In the genomic region with DNA sequence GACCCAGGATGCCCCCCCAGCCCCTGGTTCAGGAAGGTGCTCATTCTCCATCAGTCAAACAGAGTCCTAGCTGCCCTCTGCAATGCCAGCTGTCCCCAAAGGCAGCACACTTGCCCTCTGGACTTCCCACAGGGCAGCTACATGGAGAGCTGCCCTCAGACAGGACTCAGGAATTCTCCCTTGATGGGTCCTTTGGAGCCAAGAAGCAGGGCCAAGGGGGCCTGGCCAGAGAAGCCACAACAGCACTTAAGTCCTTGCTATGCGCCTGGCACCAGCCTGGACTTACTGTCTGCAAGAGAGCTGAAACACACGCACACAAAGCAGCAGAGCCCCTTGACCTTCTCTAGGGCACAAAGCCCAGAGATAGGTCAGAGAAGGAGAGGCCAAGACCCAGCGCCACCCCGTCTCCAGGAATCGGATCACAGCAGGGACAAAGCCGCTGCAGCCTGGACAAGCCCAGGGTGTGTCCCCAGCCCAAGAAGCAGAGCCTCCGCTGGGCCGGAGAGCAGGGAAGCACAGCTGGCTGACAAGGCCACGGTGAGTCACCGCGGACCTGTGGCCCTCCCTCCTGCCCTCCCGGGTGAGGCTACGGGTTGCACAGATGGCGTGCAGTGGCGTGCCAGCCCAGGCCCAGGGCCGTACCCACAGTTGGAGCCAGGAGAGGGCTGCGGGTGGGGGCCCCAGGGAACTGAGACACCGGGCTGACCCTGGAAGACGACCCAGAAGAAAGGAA, we compare ENCODE assay signal across 8 cellular contexts. TPM values are rescaled to one million over a fixed set of nuclear protein-coding genes. Genes with fewer than 3 reads are reported as not detected.
DNase-seq lines count a peak whose midpoint lies in the region; ATAC-seq and TF ChIP-seq lines count a peak whose summit lies in the region.

No MANE protein-coding gene starts in this region.

- peaks cover 10% of the 10 kb centered on the region for H3K4me1 ChIP-seq in ovary (ENCODE audit: insufficient read depth)

- TF ChIP-seq CTCF in AG04449 (IDR thresholded peaks at IDR 0.05; ENCODE audit: insufficient read depth, low read length, missing control alignments) (no peak), GM10266 (IDR thresholded peaks at IDR 0.05; ENCODE audit: control insufficient read depth, insufficient read depth, low read depth, missing control alignments) (no peak), WI38 (IDR thresholded peaks at IDR 0.05; ENCODE audit: low read depth, low read length) (no peak), fibroblast of villous mesenchyme (IDR thresholded peaks at IDR 0.05; ENCODE audit: insufficient read depth, low read depth, low read length) (no peak), ovary (IDR thresholded peaks at IDR 0.05) (no peak)

- POLR2A ChIA-PET in AG04449 (lab: Yijun Ruan, JAX), result interaction anchor here (0.7 to 3.5 kb wide), 2 partner anchors 152 to 171 kb away, joined by 3 to 12 read pairs; no protein-coding TSS in a partner anchor

- H3K27ac ChIP-seq in ovary, result peak overlapping the region; percentile 34 to 70

- H3K27me3 ChIP-seq in ovary, result no peaks in the 10 kb centered on the region

- TF ChIP-seq POLR2A in ovary (IDR thresholded peaks at IDR 0.05), result no peak

- intact Hi-C loops in ovary (cut with DNase I), result loop anchor here (2.0 to 10.0 kb wide), 5 partner anchors 181 to 464 kb away; a partner anchor contains a TSS

- no peaks in the 10 kb centered on the region for H3K9me3 ChIP-seq in ovary

- no peak for TF ChIP-seq EP300 in ovary (IDR thresholded peaks at IDR 0.05)

- peak; percentile 56 for ATAC-seq in HG03432 (IDR thresholded peaks at IDR 0.05; ENCODE audit: unreplicated experiment)

- H3K4me3 ChIP-seq in AG04449 (ENCODE audit: low read depth, low read length), result peak overlapping the region; percentile 60
- H3K4me3 ChIP-seq in WI38 (ENCODE audit: low read depth, low read length), result peak overlapping the region; percentile 64
- peak overlapping the region; percentile 16 for H3K4me3 ChIP-seq in fibroblast of villous mesenchyme (ENCODE audit: low read depth, low read length)
- H3K4me3 ChIP-seq in ovary, result peak overlapping the region; percentile 67

- no peaks in the 10 kb centered on the region for H3K36me3 ChIP-seq in ovary

- no peak for DNase-seq in AG04449 (ENCODE audit: low read depth, low spot score)
- DNase-seq in GM10266 (ENCODE audit: extremely low spot score), result peak; percentile 51
- peak; percentile 65 for DNase-seq in fibroblast of villous mesenchyme (ENCODE audit: low read depth)
- peak; percentile 72 to 82 (median 77) for DNase-seq in ovary
- DNase-seq in cerebellar nuclear complex (lab: John Stamatoyannopoulos, UW), result no peak
- DNase-seq in COLO829 (ENCODE audit: low spot score), result no peak

- CTCF ChIA-PET in AG04449 (lab: Yijun Ruan, JAX), result interaction anchor here (0.8 to 5.3 kb wide), 10 partner anchors 8 to 465 kb away, joined by 3 to 121 read pairs (median 4); a partner anchor contains a TSS

- whole genome bisulfite sequencing in ovary, 3 donors, result 10 to 12% (median 11%) methylated on average over 19 of the region's 19 CpGs

RNA-seq across cellular contexts. Expression of a gene that starts 1.7 kb away (rescaled TPM):
- total RNA-seq in fibroblast of villous mesenchyme (under 0.01 and 0.32 TPM in 2 replicates), ovary (10 to 100 TPM in 3 of 7 donors, 1 to 10 TPM in 4; 3.9 to 15.9 (median 9.8) TPM)
- 10 to 100 TPM in 1 of 2 donors, 1 to 10 TPM in 1; 1.1 to 10.8 TPM for polyA plus RNA-seq in ovary

Comparison
In these comparisons a context has a peak if more than half of its experiments do, and no peak if none do; other contexts are left out.
1. DNase-seq: peak in GM10266 (single experiment), fibroblast of villous mesenchyme (single experiment) and ovary (5 of 5); none in AG04449 (single experiment), cerebellar nuclear complex (0 of 2) and COLO829 (single experiment).
2. H3K4me3 ChIP-seq: peak in every context shown above with its lines; median percentile 67 in ovary; 64 in WI38; 60 in AG04449; 16 in fibroblast of villous mesenchyme.